10 cellular contexts compared by ENCODE assay signal in the genomic region with DNA sequence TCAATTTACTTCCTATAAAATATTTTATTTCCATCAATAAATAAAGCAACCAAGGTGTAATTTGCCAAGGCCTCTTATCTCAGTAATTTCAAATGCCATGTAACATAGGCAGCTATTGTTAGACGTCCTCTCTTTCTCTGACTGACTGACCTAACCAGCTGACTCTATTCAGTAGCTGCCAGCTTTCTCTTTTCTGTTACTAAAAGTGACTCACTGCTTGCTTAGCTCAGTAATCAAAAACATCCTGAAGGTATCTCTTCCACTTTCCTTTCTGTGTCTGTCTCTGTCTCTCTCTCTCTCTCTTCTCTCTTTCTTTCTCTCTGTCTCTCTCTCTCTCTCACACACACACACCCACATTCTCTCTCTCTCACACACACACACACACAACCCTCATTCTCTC.
DNase-seq lines count a peak whose midpoint lies in the region; ATAC-seq and TF ChIP-seq lines count a peak whose summit lies in the region.
"Had no signal": no experiment of that assay in that cellular context is flagged by ENCODE, and none has a peak within 500 bp of the region (broad histone marks: within the 10 kb centered on the region; RNA-seq: fewer than 3 reads in every experiment).

No MANE protein-coding gene starts in this region.

- no peak for TF ChIP-seq CTCF in type B pancreatic cell (conservative IDR thresholded peaks at IDR 0.05)
- TF ChIP-seq CTCF in coronary artery (IDR thresholded peaks at IDR 0.05): no peak

- DNase-seq in HT-29 (ENCODE audit: low spot score): peak; percentile 17
- DNase-seq in astrocyte of the hippocampus (ENCODE audit: low read depth, low spot score): peak; percentile 61
- peak; percentile 88 for DNase-seq in medulla oblongata (ENCODE audit: extremely low spot score)
- DNase-seq in cerebellum (ENCODE audit: low spot score): no peak
- no peak for DNase-seq in type B pancreatic cell (ENCODE audit: extremely low spot score, unreplicated experiment)
- DNase-seq in coronary artery (ENCODE audit: low spot score): no peak
- DNase-seq in NCI-H1694 treated with DMSO at 0.1 percent for 48 hours (lab: John Stamatoyannopoulos, UW): no peak
- DNase-seq: islet precursor cell, Kasumi-1 had no signal

- H3K36me3 Mint-ChIP-seq in type B pancreatic cell: no peaks in the 10 kb centered on the region

- H3K4me1 Mint-ChIP-seq in type B pancreatic cell (ENCODE audit: unreplicated experiment): no peaks in the 10 kb centered on the region

- H3K4me3 Mint-ChIP-seq in type B pancreatic cell: no peak overlapping the region

- peak; percentile 87 for ATAC-seq in GM18858 (IDR thresholded peaks at IDR 0.05; ENCODE audit: unreplicated experiment)

- no peak overlapping the region for H3K27ac Mint-ChIP-seq in type B pancreatic cell

- no peak overlapping the region for H3K27ac ChIP-seq in coronary artery

- H3K27me3 Mint-ChIP-seq in type B pancreatic cell: no peaks in the 10 kb centered on the region

- H3K4me3 ChIP-seq in coronary artery: no peak overlapping the region

- no peaks in the 10 kb centered on the region for H3K9me3 Mint-ChIP-seq in type B pancreatic cell

Comparison
In these comparisons a context has a peak if more than half of its experiments do, and no peak if none do; other contexts are left out.
1. DNase-seq: peak in HT-29 (single experiment), astrocyte of the hippocampus (single experiment) and medulla oblongata (single experiment); none in cerebellum (single experiment), type B pancreatic cell (single experiment), coronary artery (single experiment) and NCI-H1694 treated with DMSO at 0.1 percent for 48 hours (single experiment).